In genomic region chr11:62242021-62242420, GRCh38 we compare ENCODE assay signal across 1 cellular context.
TF ChIP-seq lines count a peak whose summit lies in the region.

SCGB1D2 (plus strand) TSS chr11:62242239; CDS start chr11:62242308, 69 bp downstream.

TF ChIP-seq in HEK293, 187 proteins besides CTCF, POLR2A, EP300 and RAD21 (continued from another document):
- TF ChIP-seq ZNF843 (tag by site-specific recombination; IDR thresholded peaks at IDR 0.05) (0 out of 2 replicates have a peak, but pooled peaks have one; percentile 25), WT1 (tag by site-specific recombination; IDR thresholded peaks at IDR 0.05) (peak; percentile 91), ZFHX2 (tag by site-specific recombination; conservative IDR thresholded peaks at IDR 0.05) (0 out of 2 replicates have a peak, but pooled peaks have one; percentile 14), ZNF138 (tag by site-specific recombination; IDR thresholded peaks at IDR 0.05; ENCODE audit: borderline replicate concordance) (no peak), ZBTB49 (tag by site-specific recombination; IDR thresholded peaks at IDR 0.05; ENCODE audit: low read depth) (no peak), ZNF629 (tag by site-specific recombination; IDR thresholded peaks at IDR 0.05) (peak; percentile 59), KLF16 (tag by site-specific recombination; IDR thresholded peaks at IDR 0.05) (no peak), ZNF600 (tag by site-specific recombination; IDR thresholded peaks at IDR 0.05) (peak; percentile 87), OSR2 (tag by site-specific recombination; IDR thresholded peaks at IDR 0.05) (peak; percentile 84), ZBTB17 (tag by site-specific recombination; IDR thresholded peaks at IDR 0.05) (peak; percentile 66), ZBTB20 (tag by site-specific recombination; IDR thresholded peaks at IDR 0.05) (peak; percentile 55; the same call in 1 of the 2 replicates), PRDM4 (tag by site-specific recombination; IDR thresholded peaks at IDR 0.05) (no peak), ZNF639 (tag by site-specific recombination; IDR thresholded peaks at IDR 0.05) (no peak)
